9 cellular contexts compared by ENCODE assay signal in genomic region chrX:115560211-115560977, GRCh38. TPM values are rescaled to one million over a fixed set of nuclear protein-coding genes. Genes with fewer than 3 reads are reported as not detected.
A peak's percentile ranks its signal among the peaks of the same experiment; 100 is the strongest.
DNase-seq lines count a peak whose midpoint lies in the region; ATAC-seq and TF ChIP-seq lines count a peak whose summit lies in the region.
"Had no signal": no experiment of that assay in that cellular context is flagged by ENCODE, and none has a peak within 500 bp of the region (broad histone marks: within the 10 kb centered on the region; RNA-seq: fewer than 3 reads in every experiment).

No MANE protein-coding gene starts in this region.

- H3K9me3 ChIP-seq in HUES6 (ENCODE audit: control insufficient read depth, insufficient read depth, low read depth, low read length) (no peaks in the 10 kb centered on the region), mucosa of descending colon (no peaks in the 10 kb centered on the region)

- peaks cover 11% of the 10 kb centered on the region; the same call in 1 of the 2 replicates for H3K36me3 ChIP-seq in HUES6 (ENCODE audit: control insufficient read depth, insufficient read depth, low read length)
- no peaks in the 10 kb centered on the region for H3K36me3 ChIP-seq in mucosa of descending colon (ENCODE audit: low read depth)

- no peak for TF ChIP-seq CTCF in cardiac fibroblast (IDR thresholded peaks at IDR 0.05; ENCODE audit: low read depth, low read length)
- TF ChIP-seq CTCF in mucosa of descending colon (IDR thresholded peaks at IDR 0.05), result no peak

- H3K4me1 ChIP-seq in HUES6 (ENCODE audit: control insufficient read depth, insufficient read depth, low read length) (peaks cover 26% of the 10 kb centered on the region), mucosa of descending colon (ENCODE audit: low read depth) (no peaks in the 10 kb centered on the region)

- H3K4me3 ChIP-seq in HUES6 (ENCODE audit: low read depth, low read length) (peak overlapping the region; percentile 94), cardiac fibroblast (replicated peaks in 1 of 2; ENCODE audit: low read depth in 2 of 2, low read length in 2 of 2) (peak overlapping the region; percentile 70 to 77), mucosa of descending colon (no peak overlapping the region)

- ATAC-seq in mucosa of descending colon (peak; percentile 43), GM21786 (IDR thresholded peaks at IDR 0.05; ENCODE audit: unreplicated experiment) (no peak), HG02973 (IDR thresholded peaks at IDR 0.05; ENCODE audit: unreplicated experiment) (no peak), HG03460 (IDR thresholded peaks at IDR 0.05; ENCODE audit: unreplicated experiment) (no peak)
- ATAC-seq: activated CD8-positive, alpha-beta memory T cell treated with anti-CD3 and anti-CD28 coated beads, Interleukin-2, amount 10 ng/mL, durations not matched to agents 7 days and 5 days had no signal

- DNase-seq in AG08396 (ENCODE audit: low spot score), result peak; percentile 14
- DNase-seq in cardiac fibroblast (ENCODE audit: low read depth in 2 of 2), result peak; percentile 51 to 64
- peak in 1 of 3 donors; percentile 3 for DNase-seq in mucosa of descending colon
- no peak for DNase-seq in DMS 273 treated with DMSO at 0.1 percent for 48 hours (lab: John Stamatoyannopoulos, UW)
- DNase-seq: activated CD8-positive, alpha-beta memory T cell treated with anti-CD3 and anti-CD28 coated beads, Interleukin-2, amount 10 ng/mL, durations not matched to agents 7 days and 5 days had no signal

- no peak overlapping the region; the same call in 1 of the 2 replicates for H3K27ac ChIP-seq in HUES6 (ENCODE audit: low read depth, low read length)

- intact Hi-C loops in mucosa of descending colon (cut with DNase I, micrococcal nuclease), result no loop called here

- H3K27me3 ChIP-seq in HUES6 (ENCODE audit: control insufficient read depth, insufficient read depth, low read length), result peaks cover 2% of the 10 kb centered on the region; the same call in 1 of the 2 replicates

- no peak overlapping the region for H3K9ac ChIP-seq in HUES6 (ENCODE audit: low read length)

RNA-seq across cellular contexts. Expression of gene PLS3, which starts 0.6 kb away (rescaled TPM):
- total RNA-seq in mucosa of descending colon, result 10 to 100 TPM in 2 of 3 donors, 1 to 10 TPM in 1; 9.7 to 33.0 (median 27.5) TPM
